In the genomic region with DNA sequence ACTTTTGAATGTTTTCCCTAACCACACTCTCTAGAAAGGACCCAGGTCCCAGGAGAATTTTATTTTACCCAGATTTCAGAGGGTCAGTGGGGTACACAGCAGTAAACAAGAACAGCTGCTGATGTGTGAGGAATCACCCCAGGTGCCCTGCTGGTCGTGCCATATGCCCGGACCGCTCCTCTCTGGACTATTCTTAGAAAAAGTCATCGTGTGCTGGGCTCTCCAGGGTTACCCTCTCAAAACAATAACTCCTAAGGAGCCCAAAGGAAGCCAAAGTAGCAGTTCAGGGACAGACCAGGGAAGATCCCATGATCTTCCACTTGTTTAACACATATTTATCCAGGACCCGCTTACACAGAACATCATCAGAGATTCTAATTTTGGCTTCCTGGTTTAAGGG, we compare ENCODE assay signal across 14 cellular contexts.
"Had no signal": no experiment of that assay in that cellular context is flagged by ENCODE, and none has a peak within 500 bp of the region (broad histone marks: within the 10 kb centered on the region; RNA-seq: fewer than 3 reads in every experiment).

No MANE protein-coding gene starts in this region.

- DNase-seq: KBM-7, MV-4-11, NCI-H1048, NCI-H1105, NCI-H1436 treated with DMSO at 0.1 percent for 48 hours, NCI-H1694, NCI-H2029 treated with DMSO at 0.1 percent for 48 hours, NCI-H2227 treated with DMSO at 0.1 percent for 48 hours, NCI-H526 treated with DMSO at 0.1 percent for 48 hours, NCI-H774, Right ventricle myocardium superior, RPMI8226, SIG-M5, SW 1271 had no signal
